ENCODE assay signal across 1 cellular context in the genomic region with DNA sequence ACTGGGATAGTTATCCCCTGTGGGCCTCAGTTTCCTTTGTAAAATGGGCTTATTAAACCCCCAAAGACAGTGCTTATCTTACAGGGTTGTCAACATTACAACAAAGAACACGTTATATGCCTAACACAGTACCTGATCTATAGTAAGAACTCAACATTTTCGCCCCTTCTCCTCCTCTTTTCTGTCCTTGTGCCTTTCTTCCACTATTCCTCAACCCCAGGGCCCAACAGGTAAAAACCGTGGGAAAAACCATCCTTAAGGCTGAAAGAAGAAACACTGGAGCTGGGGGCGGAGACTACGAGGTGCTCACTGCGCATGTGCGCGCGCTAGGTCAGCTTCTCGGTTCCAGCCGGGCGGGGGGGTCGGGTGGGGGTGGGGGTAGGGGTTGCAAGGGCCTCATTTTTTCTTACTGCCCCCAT.
TF ChIP-seq lines count a peak whose summit lies in the region.

No MANE protein-coding gene starts in this region.

TF ChIP-seq in GM23338, 12 proteins besides CTCF, POLR2A, EP300 and RAD21 (continued from another document):
- TF ChIP-seq, protein P1, sequence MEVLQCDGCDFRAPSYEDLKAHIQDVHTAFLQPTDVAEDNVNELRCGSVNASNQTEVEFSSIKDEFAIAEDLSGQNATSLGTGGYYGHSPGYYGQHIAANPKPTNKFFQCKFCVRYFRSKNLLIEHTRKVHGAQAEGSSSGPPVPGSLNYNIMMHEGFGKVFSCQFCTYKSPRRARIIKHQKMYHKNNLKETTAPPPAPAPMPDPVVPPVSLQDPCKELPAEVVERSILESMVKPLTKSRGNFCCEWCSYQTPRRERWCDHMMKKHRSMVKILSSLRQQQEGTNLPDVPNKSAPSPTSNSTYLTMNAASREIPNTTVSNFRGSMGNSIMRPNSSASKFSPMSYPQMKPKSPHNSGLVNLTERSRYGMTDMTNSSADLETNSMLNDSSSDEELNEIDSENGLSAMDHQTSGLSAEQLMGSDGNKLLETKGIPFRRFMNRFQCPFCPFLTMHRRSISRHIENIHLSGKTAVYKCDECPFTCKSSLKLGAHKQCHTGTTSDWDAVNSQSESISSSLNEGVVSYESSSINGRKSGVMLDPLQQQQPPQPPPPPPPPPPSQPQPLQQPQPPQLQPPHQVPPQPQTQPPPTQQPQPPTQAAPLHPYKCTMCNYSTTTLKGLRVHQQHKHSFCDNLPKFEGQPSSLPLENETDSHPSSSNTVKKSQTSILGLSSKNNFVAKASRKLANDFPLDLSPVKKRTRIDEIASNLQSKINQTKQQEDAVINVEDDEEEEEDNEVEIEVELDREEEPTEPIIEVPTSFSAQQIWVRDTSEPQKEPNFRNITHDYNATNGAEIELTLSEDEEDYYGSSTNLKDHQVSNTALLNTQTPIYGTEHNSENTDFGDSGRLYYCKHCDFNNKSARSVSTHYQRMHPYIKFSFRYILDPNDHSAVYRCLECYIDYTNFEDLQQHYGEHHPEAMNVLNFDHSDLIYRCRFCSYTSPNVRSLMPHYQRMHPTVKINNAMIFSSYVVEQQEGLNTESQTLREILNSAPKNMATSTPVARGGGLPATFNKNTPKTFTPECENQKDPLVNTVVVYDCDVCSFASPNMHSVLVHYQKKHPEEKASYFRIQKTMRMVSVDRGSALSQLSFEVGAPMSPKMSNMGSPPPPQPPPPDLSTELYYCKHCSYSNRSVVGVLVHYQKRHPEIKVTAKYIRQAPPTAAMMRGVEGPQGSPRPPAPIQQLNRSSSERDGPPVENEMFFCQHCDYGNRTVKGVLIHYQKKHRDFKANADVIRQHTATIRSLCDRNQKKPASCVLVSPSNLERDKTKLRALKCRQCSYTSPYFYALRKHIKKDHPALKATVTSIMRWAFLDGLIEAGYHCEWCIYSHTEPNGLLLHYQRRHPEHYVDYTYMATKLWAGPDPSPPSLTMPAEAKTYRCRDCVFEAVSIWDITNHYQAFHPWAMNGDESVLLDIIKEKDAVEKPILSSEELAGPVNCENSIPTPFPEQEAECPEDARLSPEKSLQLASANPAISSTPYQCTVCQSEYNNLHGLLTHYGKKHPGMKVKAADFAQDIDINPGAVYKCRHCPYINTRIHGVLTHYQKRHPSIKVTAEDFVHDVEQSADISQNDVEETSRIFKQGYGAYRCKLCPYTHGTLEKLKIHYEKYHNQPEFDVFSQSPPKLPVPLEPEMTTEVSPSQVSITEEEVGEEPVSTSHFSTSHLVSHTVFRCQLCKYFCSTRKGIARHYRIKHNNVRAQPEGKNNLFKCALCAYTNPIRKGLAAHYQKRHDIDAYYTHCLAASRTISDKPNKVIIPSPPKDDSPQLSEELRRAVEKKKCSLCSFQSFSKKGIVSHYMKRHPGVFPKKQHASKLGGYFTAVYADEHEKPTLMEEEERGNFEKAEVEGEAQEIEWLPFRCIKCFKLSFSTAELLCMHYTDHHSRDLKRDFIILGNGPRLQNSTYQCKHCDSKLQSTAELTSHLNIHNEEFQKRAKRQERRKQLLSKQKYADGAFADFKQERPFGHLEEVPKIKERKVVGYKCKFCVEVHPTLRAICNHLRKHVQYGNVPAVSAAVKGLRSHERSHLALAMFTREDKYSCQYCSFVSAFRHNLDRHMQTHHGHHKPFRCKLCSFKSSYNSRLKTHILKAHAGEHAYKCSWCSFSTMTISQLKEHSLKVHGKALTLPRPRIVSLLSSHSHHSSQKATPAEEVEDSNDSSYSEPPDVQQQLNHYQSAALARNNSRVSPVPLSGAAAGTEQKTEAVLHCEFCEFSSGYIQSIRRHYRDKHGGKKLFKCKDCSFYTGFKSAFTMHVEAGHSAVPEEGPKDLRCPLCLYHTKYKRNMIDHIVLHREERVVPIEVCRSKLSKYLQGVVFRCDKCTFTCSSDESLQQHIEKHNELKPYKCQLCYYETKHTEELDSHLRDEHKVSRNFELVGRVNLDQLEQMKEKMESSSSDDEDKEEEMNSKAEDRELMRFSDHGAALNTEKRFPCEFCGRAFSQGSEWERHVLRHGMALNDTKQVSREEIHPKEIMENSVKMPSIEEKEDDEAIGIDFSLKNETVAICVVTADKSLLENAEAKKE (CRISPR knock-in tag; IDR thresholded peaks at IDR 0.05): no peak
- TF ChIP-seq POLR2AphosphoS5 (IDR thresholded peaks at IDR 0.05; ENCODE audit: low read depth) (no peak), ZNF114 (CRISPR knock-in tag; IDR thresholded peaks at IDR 0.05) (no peak), EZH2 (IDR thresholded peaks at IDR 0.05; ENCODE audit: low read depth, unreplicated experiment) (no peak)
- TF ChIP-seq, protein P2, sequence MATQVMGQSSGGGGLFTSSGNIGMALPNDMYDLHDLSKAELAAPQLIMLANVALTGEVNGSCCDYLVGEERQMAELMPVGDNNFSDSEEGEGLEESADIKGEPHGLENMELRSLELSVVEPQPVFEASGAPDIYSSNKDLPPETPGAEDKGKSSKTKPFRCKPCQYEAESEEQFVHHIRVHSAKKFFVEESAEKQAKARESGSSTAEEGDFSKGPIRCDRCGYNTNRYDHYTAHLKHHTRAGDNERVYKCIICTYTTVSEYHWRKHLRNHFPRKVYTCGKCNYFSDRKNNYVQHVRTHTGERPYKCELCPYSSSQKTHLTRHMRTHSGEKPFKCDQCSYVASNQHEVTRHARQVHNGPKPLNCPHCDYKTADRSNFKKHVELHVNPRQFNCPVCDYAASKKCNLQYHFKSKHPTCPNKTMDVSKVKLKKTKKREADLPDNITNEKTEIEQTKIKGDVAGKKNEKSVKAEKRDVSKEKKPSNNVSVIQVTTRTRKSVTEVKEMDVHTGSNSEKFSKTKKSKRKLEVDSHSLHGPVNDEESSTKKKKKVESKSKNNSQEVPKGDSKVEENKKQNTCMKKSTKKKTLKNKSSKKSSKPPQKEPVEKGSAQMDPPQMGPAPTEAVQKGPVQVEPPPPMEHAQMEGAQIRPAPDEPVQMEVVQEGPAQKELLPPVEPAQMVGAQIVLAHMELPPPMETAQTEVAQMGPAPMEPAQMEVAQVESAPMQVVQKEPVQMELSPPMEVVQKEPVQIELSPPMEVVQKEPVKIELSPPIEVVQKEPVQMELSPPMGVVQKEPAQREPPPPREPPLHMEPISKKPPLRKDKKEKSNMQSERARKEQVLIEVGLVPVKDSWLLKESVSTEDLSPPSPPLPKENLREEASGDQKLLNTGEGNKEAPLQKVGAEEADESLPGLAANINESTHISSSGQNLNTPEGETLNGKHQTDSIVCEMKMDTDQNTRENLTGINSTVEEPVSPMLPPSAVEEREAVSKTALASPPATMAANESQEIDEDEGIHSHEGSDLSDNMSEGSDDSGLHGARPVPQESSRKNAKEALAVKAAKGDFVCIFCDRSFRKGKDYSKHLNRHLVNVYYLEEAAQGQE (IDR thresholded peaks at IDR 0.05; ENCODE audit: unreplicated experiment): no peak
